23 cellular contexts compared by ENCODE assay signal in genomic region chr13:27465611-27466010, GRCh38.
"Had no signal": no experiment of that assay in that cellular context is flagged by ENCODE, and none has a peak within 500 bp of the region (broad histone marks: within the 10 kb centered on the region; RNA-seq: fewer than 3 reads in every experiment).

No MANE protein-coding gene starts in this region.

- H3K9me3 ChIP-seq: colonic mucosa, heart right ventricle, pancreas, psoas muscle, right atrium auricular region, stomach, thyroid gland, upper lobe of right lung had no signal

- H3K27me3 ChIP-seq: colonic mucosa, dorsolateral prefrontal cortex, heart right ventricle, pancreas, right atrium auricular region, thyroid gland, upper lobe of right lung had no signal

- H3K4me3 ChIP-seq: colonic mucosa, dorsolateral prefrontal cortex, heart right ventricle, pancreas, psoas muscle, right atrium auricular region, smooth muscle cell, stomach, thyroid gland, upper lobe of right lung had no signal

- H3K4me1 ChIP-seq: colonic mucosa, foreskin keratinocyte, pancreas, psoas muscle, upper lobe of right lung had no signal

- H3K36me3 ChIP-seq: colonic mucosa, heart right ventricle, pancreas, right atrium auricular region, stomach, thyroid gland, upper lobe of right lung had no signal

- DNase-seq: activated CD4-positive, alpha-beta T cell treated with anti-CD3 and anti-CD28 coated beads for 4 hours; activated CD4-positive, alpha-beta T cell treated with anti-CD3 and anti-CD28 coated beads, Interleukin-2, amount 50 U/mL, for 4 hours; activated naive CD4-positive, alpha-beta T cell; activated T-cell treated with anti-CD3 and anti-CD28 coated beads for 4 hours; activated T-cell treated with anti-CD3 and anti-CD28 coated beads, Interleukin-2, amount 50 U/mL, for 72 hours; colonic mucosa; dorsolateral prefrontal cortex; effector memory CD4-positive, alpha-beta T cell; foreskin keratinocyte; heart right ventricle; naive B cell; pancreas; psoas muscle; stimulated activated CD4-positive, alpha-beta T cell treated with anti-CD3 and anti-CD28 coated beads, Interleukin-1b, Interleukin-23, amount 100 ng/mL, for 48 hours; stimulated activated CD4-positive, alpha-beta T cell treated with anti-CD3 and anti-CD28 coated beads, Interleukin-4, amount 100 ng/mL, for 4 hours; stimulated activated CD8-positive, alpha-beta memory T cell treated with anti-CD3 and anti-CD28 coated beads, Interleukin-4, amount 100 ng/mL, for 48 hours; stomach; thyroid gland; upper lobe of right lung had no signal

- H3K27ac ChIP-seq: colonic mucosa, dorsolateral prefrontal cortex, foreskin keratinocyte, pancreas, psoas muscle, right atrium auricular region, stomach, thyroid gland, upper lobe of right lung had no signal

- ATAC-seq: activated naive CD4-positive, alpha-beta T cell treated with anti-CD3 and anti-CD28 coated beads, Interleukin-2, amount 50 U/mL, for 72 hours; activated T-cell treated with anti-CD3 and anti-CD28 coated beads, Interleukin-2, amount 50 U/mL, for 72 hours; foreskin keratinocyte; psoas muscle; stimulated activated memory B cell treated with anti-CD40 and anti-IgM and Interleukin-4, amounts not matched to agents 10 μg/mL and 1 μg/mL and 100 μg/mL, for 72 hours; upper lobe of right lung had no signal
